ENCODE assay signal across 11 cellular contexts in the genomic region with DNA sequence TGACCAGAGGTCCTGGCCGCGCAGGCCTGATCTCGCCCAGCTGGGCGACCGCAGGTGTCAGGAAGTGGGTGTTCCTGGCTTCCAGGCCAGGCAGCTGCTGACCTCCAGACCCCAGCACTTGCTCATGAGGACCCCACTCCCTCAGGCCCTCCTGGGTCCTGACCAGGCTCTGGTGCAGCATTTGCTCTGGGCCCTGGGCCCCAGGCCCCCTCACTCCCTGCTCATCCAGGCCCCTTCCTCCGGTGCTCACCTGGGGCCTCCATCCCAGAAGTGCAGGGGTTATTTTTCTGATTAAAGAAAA. TPM values are rescaled to one million over a fixed set of nuclear protein-coding genes. Genes with fewer than 3 reads are reported as not detected.
"Had no signal": no experiment of that assay in that cellular context is flagged by ENCODE, and none has a peak within 500 bp of the region (broad histone marks: within the 10 kb centered on the region; RNA-seq: fewer than 3 reads in every experiment).

No MANE protein-coding gene starts in this region.

- H3K27ac ChIP-seq: HL-60 had no signal

- H3K36me3 ChIP-seq: HAP-1 had no signal

- H3K4me3 ChIP-seq: GM23338, HAP-1 had no signal

- ATAC-seq: GM23338, HCT116 had no signal

- FAIRE-seq: H1, H54, HepG2 had no signal

- DNase-seq: HFFc6, KBM-7 had no signal

- H3K9me3 ChIP-seq: HAP-1 had no signal

- H3K4me1 ChIP-seq: HAP-1 had no signal

RNA-seq across cellular contexts. Expression of a gene that starts 7.7 kb away (rescaled TPM):
- total RNA-seq: GM23338, H1, HepG2, HFFc6, HT1080 had no signal
- polyA plus RNA-seq: GM23338, HepG2, IgD-negative memory B cell had no signal
